ENCODE assay signal across 9 cellular contexts in genomic region chr9:94681508-94681907, GRCh38. TPM values are rescaled to one million over a fixed set of nuclear protein-coding genes. Genes with fewer than 3 reads are reported as not detected.
DNase-seq lines count a peak whose midpoint lies in the region; ATAC-seq and TF ChIP-seq lines count a peak whose summit lies in the region.
"Had no signal": no experiment of that assay in that cellular context is flagged by ENCODE, and none has a peak within 500 bp of the region (broad histone marks: within the 10 kb centered on the region; RNA-seq: fewer than 3 reads in every experiment).

No MANE protein-coding gene starts in this region.

- peaks cover 17% of the 10 kb centered on the region for H3K27me3 Mint-ChIP-seq in nephron (ENCODE audit: low read depth)

- intact Hi-C loops in Panc1 (cut with micrococcal nuclease; ENCODE audit: unreplicated experiment) = loop anchor here (5.0 to 10.0 kb wide), 2 partner anchors 103 to 326 kb away; no protein-coding TSS in a partner anchor

- no peak overlapping the region for H3K4me3 Mint-ChIP-seq in nephron

- H3K9me3 Mint-ChIP-seq in nephron = no peaks in the 10 kb centered on the region

- H3K27ac ChIP-seq in Panc1 (ENCODE audit: low read length) = peak overlapping the region; percentile 55; the same call in 1 of the 2 replicates
- H3K27ac ChIP-seq: epithelial cell of prostate had no signal

- peak; percentile 91 for DNase-seq in GM03348 (ENCODE audit: low spot score)
- DNase-seq in HuH-7 (ENCODE audit: low spot score) = peak; percentile 64
- no peak for DNase-seq in Panc1 (ENCODE audit: low read depth, low spot score)
- peak; percentile 13 for DNase-seq in activated T-helper 1 cell treated with Interleukin-2 at 50 U/mL for 16 hours (ENCODE audit: low read depth)
- peak; percentile 88 for DNase-seq in fibroblast of peridontal ligament (ENCODE audit: extremely low read depth)
- peak; percentile 30 for DNase-seq in stimulated activated naive CD4-positive, alpha-beta T cell treated with Interleukin-2 at 50 U/mL for 16 hours (lab: John Stamatoyannopoulos, UW)
- DNase-seq in GOT3 (lab: John Stamatoyannopoulos, UW) = no peak

- no TSS peak for BruUV-seq in Panc1 (replicated peaks; lab: Mats Ljungman, UMichigan)

- peak overlapping the region in 2 of 3 experiments; percentile 36 to 40 for H3K27ac Mint-ChIP-seq in nephron

- H3K4me1 ChIP-seq in Panc1 (ENCODE audit: control insufficient read depth, insufficient read depth, low read length) = 0 out of 2 replicates have a peak, but pooled peaks cover 2% of the 10 kb centered on the region

- no peaks in the 10 kb centered on the region for H3K36me3 Mint-ChIP-seq in nephron (ENCODE audit: low read depth)

- no peaks in the 10 kb centered on the region for H3K27me3 ChIP-seq in Panc1 (ENCODE audit: control insufficient read depth, insufficient read depth, low read length)

- no peaks in the 10 kb centered on the region for H3K9me3 ChIP-seq in Panc1 (ENCODE audit: control insufficient read depth, insufficient read depth, low read depth, low read length)

- no peak overlapping the region for H3K4me3 ChIP-seq in Panc1 (ENCODE audit: low read depth in 2 of 2, low read length in 2 of 2)

- peaks cover 19% of the 10 kb centered on the region for H3K4me1 Mint-ChIP-seq in nephron

- peak; percentile 74 for TF ChIP-seq CTCF in Panc1 (IDR thresholded peaks at IDR 0.05)
- peak; percentile 68 to 83 (median 70) for TF ChIP-seq CTCF in nephron (IDR thresholded peaks at IDR 0.05; ENCODE audit: unreplicated experiment in 3 of 3)

- CTCF ChIA-PET in Panc1 (lab: Charles Lee) = interaction anchor here (0.6 to 1.5 kb wide), 9 partner anchors 12 to 1634 kb away, joined by 3 to 10 read pairs (median 4); no protein-coding TSS in a partner anchor

- in situ Hi-C loops in Panc1 (cut with HindIII; ENCODE audit: low pct_unique_long_range_greater_than_20kb, low sequenced_read_pairs) = no loop called here

- ATAC-seq in Panc1 = peak; percentile 98

- POLR2A ChIA-PET in Panc1 (lab: Charles Lee) = no interaction called here

- no peaks in the 10 kb centered on the region for H3K36me3 ChIP-seq in Panc1 (ENCODE audit: control insufficient read depth, insufficient read depth, low read length)

RNA-seq across cellular contexts. Expression of gene FBP1, which starts 42.2 kb away (rescaled TPM):
- total RNA-seq in Panc1 (2021; ENCODE audit: unreplicated experiment) = 0.36 TPM
- polyA plus RNA-seq in Panc1 (2012; ENCODE audit: insufficient read length) = not detected

RNA-seq across cellular contexts. Expression of gene AOPEP, which starts 45.0 kb away (rescaled TPM):
- total RNA-seq in Panc1 (2021; ENCODE audit: unreplicated experiment) = 36.4 TPM
- 29.7 TPM for polyA plus RNA-seq in Panc1 (2012; ENCODE audit: insufficient read length)

Comparison
In these comparisons a context has a peak if more than half of its experiments do, and no peak if none do; other contexts are left out.
1. DNase-seq: peak in GM03348 (single experiment), HuH-7 (single experiment), activated T-helper 1 cell treated with Interleukin-2 at 50 U/mL for 16 hours (single experiment), fibroblast of peridontal ligament (single experiment) and stimulated activated naive CD4-positive, alpha-beta T cell treated with Interleukin-2 at 50 U/mL for 16 hours (single experiment); none in Panc1 (single experiment) and GOT3 (single experiment).